Comparison of ENCODE assay signal across 18 cellular contexts in genomic region chr13:44906230-44906629, GRCh38.
DNase-seq lines count a peak whose midpoint lies in the region; ATAC-seq and TF ChIP-seq lines count a peak whose summit lies in the region.
"Had no signal": no experiment of that assay in that cellular context is flagged by ENCODE, and none has a peak within 500 bp of the region (broad histone marks: within the 10 kb centered on the region; RNA-seq: fewer than 3 reads in every experiment).

No MANE protein-coding gene starts in this region.

- no peak overlapping the region for H3K9ac ChIP-seq in muscle layer of colon (ENCODE audit: low read length)

- H3K9me3 ChIP-seq in body of pancreas (no peaks in the 10 kb centered on the region), muscle layer of colon (ENCODE audit: low read length) (no peaks in the 10 kb centered on the region), stomach (peaks cover 0 to 4% (median 2%) of the 10 kb centered on the region in 4 donors), Caco-2 (peaks cover 9% of the 10 kb centered on the region; the same call in 1 of the 2 replicates)
- H3K9me3 ChIP-seq: right lobe of liver had no signal

- H3K4me1 ChIP-seq in body of pancreas (peaks cover 39% of the 10 kb centered on the region), muscle layer of colon (ENCODE audit: insufficient read depth, low read length) (peaks cover 44% of the 10 kb centered on the region), stomach (peaks cover 25 to 49% (median 42%) of the 10 kb centered on the region in 4 donors), Caco-2 (no peaks in the 10 kb centered on the region)
- H3K4me1 ChIP-seq: right lobe of liver had no signal

- CTCF ChIA-PET in Caco-2 (lab: Charles Lee), result no interaction called here

- H3K4me3 ChIP-seq in body of pancreas (no peak overlapping the region), muscle layer of colon (ENCODE audit: low read depth in 1 of 2, low read length in 2 of 2) (no peak overlapping the region), stomach (no peak overlapping the region), Caco-2 (ENCODE audit: low read depth, low read length) (no peak overlapping the region)
- H3K4me3 ChIP-seq: right lobe of liver had no signal

- no peak for TF ChIP-seq POLR2A in body of pancreas (IDR thresholded peaks at IDR 0.05)
- no peak for TF ChIP-seq POLR2A in stomach (IDR thresholded peaks at IDR 0.05)

- H3K27me3 Mint-ChIP-seq in HFFc6 (ENCODE audit: insufficient read depth), result peaks cover 7% of the 10 kb centered on the region
- H3K27me3 Mint-ChIP-seq in natural killer cell (ENCODE audit: low read depth in 2 of 2), result peaks cover 0 to 4% of the 10 kb centered on the region in 2 donors
- no peaks in the 10 kb centered on the region for H3K27me3 Mint-ChIP-seq in Caco-2 (ENCODE audit: insufficient read depth, unreplicated experiment)

- BruUV-seq in Caco-2 (replicated peaks; lab: Mats Ljungman, UMichigan), result no TSS peak

- no peak for TF ChIP-seq EP300 in stomach (IDR thresholded peaks at IDR 0.05)

- H3K4me3 Mint-ChIP-seq in HFFc6, result no peak overlapping the region
- no peak overlapping the region for H3K4me3 Mint-ChIP-seq in natural killer cell
- no peak overlapping the region for H3K4me3 Mint-ChIP-seq in Caco-2 (ENCODE audit: unreplicated experiment)
- H3K4me3 Mint-ChIP-seq: CD4-positive, CD25-positive, alpha-beta regulatory T cell; central memory CD8-positive, alpha-beta T cell had no signal

- H3K36me3 Mint-ChIP-seq in HFFc6 (ENCODE audit: low read depth), result peaks cover 7% of the 10 kb centered on the region; the same call in 1 of the 2 replicates
- H3K36me3 Mint-ChIP-seq in natural killer cell, result no peaks in the 10 kb centered on the region
- no peaks in the 10 kb centered on the region for H3K36me3 Mint-ChIP-seq in Caco-2 (ENCODE audit: insufficient read depth, unreplicated experiment)
- H3K36me3 Mint-ChIP-seq: CD4-positive, CD25-positive, alpha-beta regulatory T cell had no signal

- H3K9me3 Mint-ChIP-seq in HFFc6, result no peaks in the 10 kb centered on the region
- no peaks in the 10 kb centered on the region for H3K9me3 Mint-ChIP-seq in natural killer cell
- H3K9me3 Mint-ChIP-seq in Caco-2 (ENCODE audit: unreplicated experiment), result no peaks in the 10 kb centered on the region
- H3K9me3 Mint-ChIP-seq: central memory CD8-positive, alpha-beta T cell had no signal

- intact Hi-C loops in body of pancreas (cut with DNase I), result no loop called here
- intact Hi-C loops in stomach (cut with DNase I; ENCODE audit: low total_unique reads), result loop anchor here (10.0 kb wide), 1 partner anchor 59 kb away; no protein-coding TSS in a partner anchor
- intact Hi-C loops in natural killer cell (cut with micrococcal nuclease), result no loop called here
- intact Hi-C loops in Caco-2 (cut with micrococcal nuclease; ENCODE audit: unreplicated experiment), result no loop called here

- DNase-seq in HFFc6 (no peak), body of pancreas (peak in 3 of 4 donors; percentile 42 to 67 (median 48)), stomach (no peak), NCI-H526 (lab: John Stamatoyannopoulos, UW) (no peak), NCI-H1436 treated with DMSO at 0.1 percent for 48 hours (lab: John Stamatoyannopoulos, UW) (no peak), natural killer cell (no peak), Caco-2 (no peak)
- DNase-seq: activated CD8-positive, alpha-beta memory T cell treated with anti-CD3 and anti-CD28 coated beads, Interleukin-2, amount 50 U/mL, for 48 hours; activated effector memory CD4-positive, alpha-beta T cell treated with anti-CD3 and anti-CD28 coated beads, Interleukin-2, amount 50 U/mL, for 16 hours; CD4-positive, CD25-positive, alpha-beta regulatory T cell; erythroblast; NCI-H1105; right lobe of liver; Right ventricle myocardium superior; stimulated activated CD4-positive, alpha-beta T cell treated with anti-CD3 and anti-CD28 coated beads, Interleukin-15, amount 100 ng/mL, for 24 hours; WERI-Rb-1 had no signal

- H3K27me3 ChIP-seq in body of pancreas, result no peaks in the 10 kb centered on the region
- no peaks in the 10 kb centered on the region for H3K27me3 ChIP-seq in muscle layer of colon (ENCODE audit: control insufficient read depth in 1 of 2, insufficient read depth in 2 of 2, low read length in 2 of 2)
- no peaks in the 10 kb centered on the region for H3K27me3 ChIP-seq in stomach
- no peaks in the 10 kb centered on the region for H3K27me3 ChIP-seq in Caco-2 (replicated peaks; ENCODE audit: control insufficient read depth, insufficient read depth, low read length)
- H3K27me3 ChIP-seq: right lobe of liver had no signal

- H3K4me1 Mint-ChIP-seq in HFFc6 (ENCODE audit: low read depth), result peaks cover 46% of the 10 kb centered on the region
- H3K4me1 Mint-ChIP-seq in natural killer cell, result no peaks in the 10 kb centered on the region
- no peaks in the 10 kb centered on the region for H3K4me1 Mint-ChIP-seq in Caco-2 (ENCODE audit: low read depth, unreplicated experiment)
- H3K4me1 Mint-ChIP-seq: central memory CD8-positive, alpha-beta T cell had no signal

- H3K27ac ChIP-seq in body of pancreas (peak overlapping the region; percentile 62 to 84 (median 72)), muscle layer of colon (ENCODE audit: low read depth, low read length) (peak overlapping the region; percentile 73), stomach (peak overlapping the region; percentile 43 to 89 (median 67))
- H3K27ac ChIP-seq: WERI-Rb-1 had no signal

- peak; percentile 71 for ATAC-seq in body of pancreas
- ATAC-seq in natural killer cell, result no peak
- ATAC-seq: right lobe of liver had no signal

- H3K36me3 ChIP-seq in body of pancreas (replicated peaks in 1 of 2; ENCODE audit: insufficient read depth in 1 of 2, low read depth in 2 of 2) (no peaks in the 10 kb centered on the region), muscle layer of colon (ENCODE audit: insufficient read depth, low read length) (no peaks in the 10 kb centered on the region), stomach (no peaks in the 10 kb centered on the region), Caco-2 (ENCODE audit: control insufficient read depth, insufficient read depth, low read length) (no peaks in the 10 kb centered on the region)
- H3K36me3 ChIP-seq: right lobe of liver, WERI-Rb-1 had no signal

- POLR2A ChIA-PET in Caco-2 (lab: Charles Lee), result no interaction called here

- 11 to 21% methylated on average over 4 of the region's 4 CpGs for WGBS in body of pancreas, 2 donors
- 28 to 45% (median 45%) methylated on average over 4 of the region's 4 CpGs for WGBS in stomach, 5 donors

- TF ChIP-seq CTCF in HFFc6 (IDR thresholded peaks at IDR 0.05) (no peak), body of pancreas (IDR thresholded peaks at IDR 0.05) (no peak), stomach (IDR thresholded peaks at IDR 0.05) (no peak), natural killer cell (IDR thresholded peaks at IDR 0.05) (no peak), Caco-2 (IDR thresholded peaks at IDR 0.05; ENCODE audit: insufficient read depth in 1 of 2, low read depth in 1 of 2, low read length in 1 of 2, severe bottlenecking in 1 of 2, unreplicated experiment in 1 of 2) (no peak)

- peak overlapping the region; percentile 83 for H3K27ac Mint-ChIP-seq in HFFc6
- H3K27ac Mint-ChIP-seq in natural killer cell, result no peak overlapping the region
- H3K27ac Mint-ChIP-seq in Caco-2 (ENCODE audit: unreplicated experiment), result no peak overlapping the region

Comparison
In these comparisons a context has a peak if more than half of its experiments do, and no peak if none do; other contexts are left out.
1. DNase-seq: peak in body of pancreas (3 of 4); none in HFFc6 (single experiment), stomach (single experiment), NCI-H526 (0 of 2), NCI-H1436 treated with DMSO at 0.1 percent for 48 hours (single experiment), natural killer cell (single experiment) and Caco-2 (0 of 2).
2. Peak in every context shown above with its lines, with median percentiles within 50 percentile points of each other: H3K27ac ChIP-seq.